ENCODE assay signal across 8 cellular contexts in genomic region chr1:226121049-226121586, GRCh38. TPM values are rescaled to one million over a fixed set of nuclear protein-coding genes. Genes with fewer than 3 reads are reported as not detected.
DNase-seq lines count a peak whose midpoint lies in the region; ATAC-seq and TF ChIP-seq lines count a peak whose summit lies in the region.

No MANE protein-coding gene starts in this region.

- no peaks in the 10 kb centered on the region for H3K9me2 ChIP-seq in SU-DHL-6 (replicated peaks; ENCODE audit: insufficient read depth, low read length)

- H2AFZ ChIP-seq in SU-DHL-6 (ENCODE audit: low read depth, low read length, severe bottlenecking), result no peak overlapping the region

- H3K9ac ChIP-seq in SU-DHL-6 (ENCODE audit: low read length), result peak overlapping the region; percentile 94

- TF ChIP-seq CTCF in SU-DHL-6 (IDR thresholded peaks at IDR 0.05; ENCODE audit: insufficient read depth, low read length, poor library complexity, severe bottlenecking), result no peak
- no peak for TF ChIP-seq CTCF in fibroblast of pulmonary artery (IDR thresholded peaks at IDR 0.05; ENCODE audit: low read length, missing control alignments)

- H3K36me3 ChIP-seq in SU-DHL-6 (ENCODE audit: low read length), result no peaks in the 10 kb centered on the region

- no peaks in the 10 kb centered on the region for H4K20me1 ChIP-seq in SU-DHL-6 (ENCODE audit: low read depth, low read length)

- H3K4me3 ChIP-seq in SU-DHL-6 (ENCODE audit: insufficient read depth, low read length, poor library complexity, severe bottlenecking) (peak overlapping the region; percentile 71), fibroblast of pulmonary artery (replicated peaks; ENCODE audit: low read depth, low read length) (peak overlapping the region; percentile 21), skin epidermis (peak overlapping the region; percentile 43 to 81 (median 63))

- peak overlapping the region; percentile 95 for H3K4me2 ChIP-seq in SU-DHL-6 (ENCODE audit: low read depth, low read length, poor library complexity, severe bottlenecking)

- no peaks in the 10 kb centered on the region for H3K79me2 ChIP-seq in SU-DHL-6 (ENCODE audit: insufficient read depth, low read length)

- TF ChIP-seq POLR2A in GM18526 (IDR thresholded peaks at IDR 0.05; ENCODE audit: extremely low read depth, insufficient read length), result peak; percentile 1

- no peaks in the 10 kb centered on the region for H3K9me3 ChIP-seq in SU-DHL-6 (ENCODE audit: insufficient read depth, low read length)

- peak overlapping the region; percentile 97 for H3K27ac ChIP-seq in SU-DHL-6 (ENCODE audit: low read depth, low read length)
- H3K27ac ChIP-seq in skin epidermis, result peak overlapping the region in 16 of 21 experiments; percentile 82 to 98 (median 94)

- no peaks in the 10 kb centered on the region for H3K27me3 ChIP-seq in SU-DHL-6 (ENCODE audit: low read length)

- ATAC-seq in HG03354 (IDR thresholded peaks at IDR 0.05; ENCODE audit: poor library complexity, severe bottlenecking, unreplicated experiment) (no peak), GM21717 (IDR thresholded peaks at IDR 0.05; ENCODE audit: unreplicated experiment) (no peak)

- DNase-seq in fibroblast of pulmonary artery (ENCODE audit: low read depth) (no peak), COLO829 (ENCODE audit: low spot score) (no peak), H4 (ENCODE audit: low spot score) (no peak)

- H3F3A ChIP-seq in SU-DHL-6 (ENCODE audit: insufficient read depth), result peaks cover 22% of the 10 kb centered on the region

RNA-seq across cellular contexts. Expression of gene H3-3A, which starts 58.6 kb away (rescaled TPM):
- 313 and 407 TPM in 2 replicates for total RNA-seq in H4 (2014; rRNA removed; shearing (Covaris generic))

Comparison
In these comparisons a context has a peak if more than half of its experiments do, and no peak if none do; other contexts are left out.
1. H3K4me3 ChIP-seq: peak in every context shown above with its lines; median percentile 71 in SU-DHL-6; 63 in skin epidermis; 21 in fibroblast of pulmonary artery.